In genomic region chr16:66097746-66098145, GRCh38 we compare ENCODE assay signal across 13 cellular contexts.
DNase-seq lines count a peak whose midpoint lies in the region; TF ChIP-seq lines count a peak whose summit lies in the region.
"Had no signal": no experiment of that assay in that cellular context is flagged by ENCODE, and none has a peak within 500 bp of the region (broad histone marks: within the 10 kb centered on the region; RNA-seq: fewer than 3 reads in every experiment).

No MANE protein-coding gene starts in this region.

- H3K36me3 ChIP-seq in SJCRH30 (no peaks in the 10 kb centered on the region), H7 (replicated peaks; ENCODE audit: control insufficient read depth, insufficient read depth, low read length) (no peaks in the 10 kb centered on the region), brain microvascular endothelial cell (replicated peaks) (no peaks in the 10 kb centered on the region)
- H3K36me3 ChIP-seq: BLaER1, HAP-1 had no signal

- H3K27me3 ChIP-seq in SJCRH30 (no peaks in the 10 kb centered on the region), H7 (ENCODE audit: control insufficient read depth, insufficient read depth, low read length) (no peaks in the 10 kb centered on the region), brain microvascular endothelial cell (replicated peaks) (no peaks in the 10 kb centered on the region)
- H3K27me3 ChIP-seq: BLaER1 had no signal

- H3K9me3 ChIP-seq in SJCRH30 (replicated peaks) = no peaks in the 10 kb centered on the region
- H3K9me3 ChIP-seq: BLaER1, HAP-1 had no signal

- no peak overlapping the region for H3K27ac ChIP-seq in SJCRH30
- H3K27ac ChIP-seq in brain microvascular endothelial cell = no peak overlapping the region
- H3K27ac ChIP-seq: BLaER1 had no signal

- H3K4me3 ChIP-seq in SJCRH30 = no peak overlapping the region
- no peak overlapping the region for H3K4me3 ChIP-seq in H7 (ENCODE audit: insufficient read depth, low read depth, low read length)
- no peak overlapping the region for H3K4me3 ChIP-seq in brain microvascular endothelial cell (ENCODE audit: low read depth, low read length)
- H3K4me3 ChIP-seq: BLaER1, HAP-1 had no signal

- DNase-seq in SJCRH30 (peak; percentile 14 to 39), left kidney (ENCODE audit: low read depth, low spot score) (peak; percentile 67), putamen (ENCODE audit: low spot score) (peak; percentile 20), activated gamma-delta T cell treated with Interleukin-2 at 50 U/mL for 16 hours (no peak), H7 (no peak), brain microvascular endothelial cell (no peak)
- DNase-seq in activated CD4-positive, alpha-beta T cell treated with anti-CD3 and anti-CD28 coated beads for 48 hours = no peak
- DNase-seq: AML-193; CD4-positive, alpha-beta memory T cell; DMS79 treated with DMSO at 0.1 percent for 48 hours; GF-D8 had no signal

- TF ChIP-seq CTCF in brain microvascular endothelial cell (IDR thresholded peaks at IDR 0.05; ENCODE audit: low read depth, low read length, missing control alignments) = no peak

- no peaks in the 10 kb centered on the region for H3K4me1 ChIP-seq in SJCRH30
- H3K4me1 ChIP-seq: HAP-1 had no signal

- in situ Hi-C loops in brain microvascular endothelial cell (cut with HindIII; ENCODE audit: low pct_ligation_motif_present, low sequenced_read_pairs) = no loop called here

Comparison
In these comparisons a context has a peak if more than half of its experiments do, and no peak if none do; other contexts are left out.
1. DNase-seq: peak in SJCRH30 (2 of 2), left kidney (single experiment) and putamen (single experiment); none in activated gamma-delta T cell treated with Interleukin-2 at 50 U/mL for 16 hours (single experiment), activated CD4-positive, alpha-beta T cell treated with anti-CD3 and anti-CD28 coated beads for 48 hours (single experiment), H7 (single experiment) and brain microvascular endothelial cell (single experiment).